Comparison of ENCODE assay signal across 8 cellular contexts in genomic region chr4:169611991-169612868, GRCh38. TPM values are rescaled to one million over a fixed set of nuclear protein-coding genes. Genes with fewer than 3 reads are reported as not detected.
DNase-seq lines count a peak whose midpoint lies in the region; ATAC-seq and TF ChIP-seq lines count a peak whose summit lies in the region.

Gene NEK1, minus strand, starts transcription at chr4:169612583. Its CDS starts 9,953 bp downstream, at chr4:169602630.

- ATAC-seq in HG02884 (IDR thresholded peaks at IDR 0.05; ENCODE audit: unreplicated experiment) (peak; percentile 88), left ventricle myocardium superior (peak; percentile 98)

- peak in 1 of 4 experiments; percentile 19 for TF ChIP-seq CTCF in prostate gland (IDR thresholded peaks at IDR 0.05)

- peak within 1 kb of the TSS; percentile 95 to 98 for H3K27ac ChIP-seq in prostate gland
- H3K27ac ChIP-seq in urinary bladder (ENCODE audit: low read depth) = peak within 1 kb of the TSS; percentile 89

- H3K9me3 ChIP-seq in prostate gland = no peaks in the 10 kb centered on the region

- TF ChIP-seq POLR2A in GM15510 (IDR thresholded peaks at IDR 0.05; ENCODE audit: borderline replicate concordance, extremely low read depth, insufficient read length) (peak; percentile 95), prostate gland (IDR thresholded peaks at IDR 0.05) (peak; percentile 59)

- H3K4me3 ChIP-seq in prostate gland (peak within 1 kb of the TSS; percentile 80 to 82), urinary bladder (ENCODE audit: low read depth, low read length) (peak within 1 kb of the TSS; percentile 49)

- H3K4me1 ChIP-seq in prostate gland (replicated peaks) (no peaks in the 10 kb centered on the region), urinary bladder (ENCODE audit: insufficient read depth) (no peaks in the 10 kb centered on the region)

- no peaks in the 10 kb centered on the region for H3K36me3 ChIP-seq in prostate gland
- H3K36me3 ChIP-seq in urinary bladder (ENCODE audit: insufficient read depth) = no peaks in the 10 kb centered on the region

- under 1% methylated on average over 61 of the region's 61 CpGs for WGBS in prostate gland
- WGBS in urinary bladder = under 1% methylated on average over 61 of the region's 61 CpGs

- DNase-seq in NCI-H1694 (lab: John Stamatoyannopoulos, UW) (peak; percentile 58), amniotic epithelial cell (ENCODE audit: low read depth) (peak; percentile 82), left ventricle myocardium superior (peak; percentile 93), prostate gland (ENCODE audit: low spot score) (peak; percentile 65)

- intact Hi-C loops in T-helper 1 cell treated with Interleukin-12 subunit alpha and Interleukin-12 subunit beta and Interleukin-4 antibody, amounts not matched to agents 30 ng/mL and 1 ng/mL, for 36 hours (cut with micrococcal nuclease) = loop anchor here (1.0 to 5.0 kb wide), 9 partner anchors 8 to 1293 kb away; partner anchors contain the start of genes CBR4, CLCN3, DDX60 and DDX60L
- intact Hi-C loops in left ventricle myocardium superior (cut with micrococcal nuclease) = loop anchor here (10.0 kb wide), 1 partner anchor 103 kb away; no protein-coding TSS in a partner anchor
- intact Hi-C loops in prostate gland (cut with DNase I) = loop anchor here (1.0 kb wide), 1 partner anchor 8 kb away; the partner anchor contains the start of gene CLCN3

- no peaks in the 10 kb centered on the region for H3K27me3 ChIP-seq in prostate gland (replicated peaks; ENCODE audit: insufficient read depth)

RNA-seq across cellular contexts. Expression of gene NEK1, which starts in this region (rescaled TPM):
- total RNA-seq in T-helper 1 cell treated with Interleukin-12 subunit alpha and Interleukin-12 subunit beta and Interleukin-4 antibody, amounts not matched to agents 30 ng/mL and 1 ng/mL, for 36 hours = 13.4 and 14.2 TPM in 2 replicates
- total RNA-seq in left ventricle myocardium superior (15.9 TPM), prostate gland (10 to 100 TPM in 1 of 2 donors, 1 to 10 TPM in 1; 5.0 to 17.6 TPM), urinary bladder (40.8 TPM)
- polyA plus RNA-seq in urinary bladder = 10.0 TPM

Comparison
In these comparisons a context has a peak if more than half of its experiments do, and no peak if none do; other contexts are left out.
1. Peak in every context shown above with its lines: DNase-seq, ATAC-seq, H3K4me3 ChIP-seq and H3K27ac ChIP-seq.